ENCODE assay signal across 9 cellular contexts in the genomic region with DNA sequence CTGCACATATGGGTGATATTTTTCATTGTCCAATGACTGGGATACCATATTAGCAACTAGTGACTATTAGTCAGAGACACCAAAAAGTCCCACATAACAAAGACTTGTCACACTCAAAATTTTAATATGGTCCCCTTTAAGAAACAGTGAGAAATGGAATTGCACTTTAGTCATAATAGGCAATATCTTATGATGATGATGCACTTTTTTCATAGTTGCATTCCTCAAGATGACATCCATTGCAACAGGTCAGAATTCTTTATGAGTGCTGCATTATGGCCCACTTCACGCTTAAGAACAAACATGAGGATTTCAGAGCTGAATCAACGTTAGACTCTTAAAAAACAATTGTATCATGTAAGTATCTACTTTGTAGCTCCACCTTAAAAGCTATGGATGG.
"Had no signal": no experiment of that assay in that cellular context is flagged by ENCODE, and none has a peak within 500 bp of the region (broad histone marks: within the 10 kb centered on the region; RNA-seq: fewer than 3 reads in every experiment).

No MANE protein-coding gene starts in this region.

- H3K27me3 Mint-ChIP-seq: IgD-negative memory B cell had no signal

- H3K4me3 Mint-ChIP-seq: IgD-negative memory B cell had no signal

- H3K9ac ChIP-seq: KMS-11 had no signal

- H3K27ac Mint-ChIP-seq: IgD-negative memory B cell had no signal

- H3K27ac ChIP-seq: HL-60, KMS-11 had no signal

- DNase-seq: IMR-90, Karpas-422, Kasumi-1, KBM-7, KG1 had no signal

- FAIRE-seq: HTR-8/SVneo had no signal

- H3K4me1 Mint-ChIP-seq: IgD-negative memory B cell had no signal

- H3K4me2 ChIP-seq: KMS-11 had no signal
